In genomic region chr6:16754864-16755263, GRCh38 we compare ENCODE assay signal across 1 cellular context.
A peak's percentile ranks its signal among the peaks of the same experiment; 100 is the strongest.
TF ChIP-seq lines count a peak whose summit lies in the region.

No MANE protein-coding gene starts in this region.

TF ChIP-seq in HepG2, 621 proteins besides CTCF, POLR2A, EP300 and RAD21 (continues in another document):
- TF ChIP-seq MEIS2 (CRISPR knock-in tag; IDR thresholded peaks at IDR 0.05) = no peak
- peak; percentile 88 for TF ChIP-seq HDAC2 (CRISPR knock-in tag; IDR thresholded peaks at IDR 0.05)
- TF ChIP-seq ZNF17 (CRISPR knock-in tag; IDR thresholded peaks at IDR 0.05) = no peak
- no peak for TF ChIP-seq CBX2 (IDR thresholded peaks at IDR 0.05; ENCODE audit: low read depth, low read length)
- TF ChIP-seq CBX2 (CRISPR knock-in tag; IDR thresholded peaks at IDR 0.05; ENCODE audit: low read depth) = no peak
- TF ChIP-seq MIXL1 (CRISPR knock-in tag; IDR thresholded peaks at IDR 0.05) = peak; percentile 69
- TF ChIP-seq RARA (CRISPR knock-in tag; IDR thresholded peaks at IDR 0.05) = peak; percentile 92
- no peak for TF ChIP-seq ZNF121 (CRISPR knock-in tag; IDR thresholded peaks at IDR 0.05)
- TF ChIP-seq MYPOP (CRISPR knock-in tag; IDR thresholded peaks at IDR 0.05) = peak; percentile 71; the same call in 1 of the 2 replicates
- TF ChIP-seq FOXK1 (CRISPR knock-in tag; IDR thresholded peaks at IDR 0.05; ENCODE audit: borderline replicate concordance, low read depth) = peak; percentile 83; the same call in 1 of the 2 replicates
- TF ChIP-seq NR2F2 (IDR thresholded peaks at IDR 0.05; ENCODE audit: borderline replicate concordance, low read depth) = peak; percentile 60
- no peak for TF ChIP-seq ZNF710 (CRISPR knock-in tag; IDR thresholded peaks at IDR 0.05; ENCODE audit: borderline replicate concordance)
- no peak for TF ChIP-seq HINFP (CRISPR knock-in tag; IDR thresholded peaks at IDR 0.05; ENCODE audit: low read depth)
- 0 out of 2 replicates have a peak, but pooled peaks have one; percentile 31 for TF ChIP-seq SMARCE1 (IDR thresholded peaks at IDR 0.05; ENCODE audit: borderline replicate concordance)
- TF ChIP-seq ZFP91 (CRISPR knock-in tag; IDR thresholded peaks at IDR 0.05; ENCODE audit: borderline replicate concordance) = no peak
- TF ChIP-seq TEAD3 (CRISPR knock-in tag; optimal IDR thresholded peaks at IDR 0.05; ENCODE audit: borderline replicate concordance) = peak; percentile 73
- peak; percentile 82; the same call in 1 of the 2 replicates for TF ChIP-seq ZNF577 (CRISPR knock-in tag; IDR thresholded peaks at IDR 0.05; ENCODE audit: borderline replicate concordance, low read depth)
- no peak for TF ChIP-seq PHF20 (CRISPR knock-in tag; IDR thresholded peaks at IDR 0.05)
- TF ChIP-seq ZNF652 (CRISPR knock-in tag; IDR thresholded peaks at IDR 0.05; ENCODE audit: borderline replicate concordance, low read depth) = 0 out of 2 replicates have a peak, but pooled peaks have one; percentile 25
- TF ChIP-seq ZNF160 (CRISPR knock-in tag; IDR thresholded peaks at IDR 0.05) = no peak
- TF ChIP-seq ZBTB21 (CRISPR knock-in tag; IDR thresholded peaks at IDR 0.05) = no peak; the same call in 1 of the 2 replicates
- TF ChIP-seq ZNF589 (CRISPR knock-in tag; conservative IDR thresholded peaks at IDR 0.05) = 0 out of 2 replicates have a peak, but pooled peaks have one; percentile 34
- peak; percentile 69; the same call in 1 of the 2 replicates for TF ChIP-seq SALL1 (CRISPR knock-in tag; IDR thresholded peaks at IDR 0.05)
- 0 out of 2 replicates have a peak, but pooled peaks have one; percentile 28 for TF ChIP-seq RCOR2 (CRISPR knock-in tag; IDR thresholded peaks at IDR 0.05)
- 0 out of 2 replicates have a peak, but pooled peaks have one; percentile 61 for TF ChIP-seq ERF (CRISPR knock-in tag; IDR thresholded peaks at IDR 0.05)
- peak; percentile 58; the same call in 1 of the 2 replicates for TF ChIP-seq NCOR1 (IDR thresholded peaks at IDR 0.05; ENCODE audit: borderline replicate concordance, low read length)
- TF ChIP-seq PITX1 (CRISPR knock-in tag; IDR thresholded peaks at IDR 0.05) = no peak
- TF ChIP-seq HOMEZ (CRISPR knock-in tag; IDR thresholded peaks at IDR 0.05; ENCODE audit: low read depth) = peak; percentile 60; the same call in 1 of the 2 replicates
- TF ChIP-seq KLF11 (CRISPR knock-in tag; IDR thresholded peaks at IDR 0.05) = peak; percentile 57; the same call in 1 of the 2 replicates
- TF ChIP-seq HMG20A (CRISPR knock-in tag; IDR thresholded peaks at IDR 0.05; ENCODE audit: borderline replicate concordance) = peak; percentile 87
- TF ChIP-seq DPF2 (CRISPR knock-in tag; IDR thresholded peaks at IDR 0.05; ENCODE audit: borderline replicate concordance, low read depth) = peak; percentile 68
- no peak for TF ChIP-seq ZBTB26 (CRISPR knock-in tag; IDR thresholded peaks at IDR 0.05; ENCODE audit: borderline replicate concordance)
- TF ChIP-seq DRAP1 (CRISPR knock-in tag; IDR thresholded peaks at IDR 0.05) = peak; percentile 36; the same call in 1 of the 2 replicates
- TF ChIP-seq POGK (CRISPR knock-in tag; conservative IDR thresholded peaks at IDR 0.05) = peak; percentile 54; the same call in 1 of the 2 replicates
- TF ChIP-seq FOXA3 (CRISPR knock-in tag; IDR thresholded peaks at IDR 0.05) = peak; percentile 99
- TF ChIP-seq JUND (CRISPR knock-in tag; IDR thresholded peaks at IDR 0.05) = 0 out of 2 replicates have a peak, but pooled peaks have one; percentile 22
- TF ChIP-seq TCF7 (IDR thresholded peaks at IDR 0.05; ENCODE audit: low read depth) = peak; percentile 44
- peak; percentile 89 for TF ChIP-seq TFAP4 (IDR thresholded peaks at IDR 0.05; ENCODE audit: borderline replicate concordance, low read depth)
- peak; percentile 56; the same call in 1 of the 2 replicates for TF ChIP-seq ZNF331 (CRISPR knock-in tag; IDR thresholded peaks at IDR 0.05)
- peak; percentile 79 for TF ChIP-seq FOXP1 (IDR thresholded peaks at IDR 0.05)
- peak; percentile 95 for TF ChIP-seq FOXP1 (CRISPR knock-in tag; IDR thresholded peaks at IDR 0.05)
- peak; percentile 80 for TF ChIP-seq ISL2 (CRISPR knock-in tag; IDR thresholded peaks at IDR 0.05)
- TF ChIP-seq ZNF335 (CRISPR knock-in tag; IDR thresholded peaks at IDR 0.05) = no peak
- TF ChIP-seq ZNF776 (CRISPR knock-in tag; IDR thresholded peaks at IDR 0.05) = no peak
- no peak; the same call in 1 of the 2 replicates for TF ChIP-seq MIER2 (CRISPR knock-in tag; IDR thresholded peaks at IDR 0.05)
- TF ChIP-seq ZEB1 (IDR thresholded peaks at IDR 0.05; ENCODE audit: insufficient replicate concordance, low read depth) = peak; percentile 49
- peak; percentile 86 for TF ChIP-seq ATF7 (IDR thresholded peaks at IDR 0.05)
- no peak; the same call in 1 of the 2 replicates for TF ChIP-seq ATF7 (CRISPR knock-in tag; IDR thresholded peaks at IDR 0.05)
- peak; percentile 28 to 36; a peak in 1 of 4 replicates for TF ChIP-seq HMGXB4 (CRISPR knock-in tag; IDR thresholded peaks at IDR 0.05; ENCODE audit: borderline replicate concordance in 1 of 2, low read depth in 1 of 2)
- peak; percentile 68 for TF ChIP-seq TBL1XR1 (IDR thresholded peaks at IDR 0.05; ENCODE audit: borderline replicate concordance, low read length, partially characterized antibody)
